In genomic region chr1:19078503-19078902, GRCh38 we compare ENCODE assay signal across 34 cellular contexts.
"Had no signal": no experiment of that assay in that cellular context is flagged by ENCODE, and none has a peak within 500 bp of the region (broad histone marks: within the 10 kb centered on the region; RNA-seq: fewer than 3 reads in every experiment).

No MANE protein-coding gene starts in this region.

- H3K27ac Mint-ChIP-seq: activated B cell treated with CpG ODN at 0.5 μM for 24 hours; activated CD4-positive, alpha-beta memory T cell treated with anti-CD3 and anti-CD28 coated beads, Interleukin-2, amount 10 ng/mL, durations not matched to agents 7 days and 5 days; activated naive CD8-positive, alpha-beta T cell treated with anti-CD3 and anti-CD28 coated beads, Interleukin-2, amount 10 ng/mL, durations not matched to agents 7 days and 5 days; activated T-cell treated with anti-CD3 and anti-CD28 coated beads, Interleukin-2, amount 50 U/mL, for 72 hours; T-helper 1 cell treated with Interleukin-12 subunit alpha and Interleukin-12 subunit beta and Interleukin-4 antibody, amounts not matched to agents 30 μg/mL and 1 μg/mL, for 36 hours; T-helper 2 cell treated with Interferon-gamma antibody and Interleukin-4, amounts not matched to agents 5 μg/mL and 100 μg/mL, for 36 hours had no signal

- H3K27me3 ChIP-seq: ascending aorta, breast epithelium, Peyer's patch, SJSA1 had no signal

- H3K4me3 ChIP-seq: ascending aorta, breast epithelium, Peyer's patch, SJSA1 had no signal

- H3K27me3 Mint-ChIP-seq: activated B cell treated with CpG ODN at 0.5 μM for 24 hours; activated CD4-positive, alpha-beta memory T cell treated with anti-CD3 and anti-CD28 coated beads, Interleukin-2, amount 10 ng/mL, durations not matched to agents 7 days and 5 days; activated naive CD8-positive, alpha-beta T cell treated with anti-CD3 and anti-CD28 coated beads, Interleukin-2, amount 10 ng/mL, durations not matched to agents 7 days and 5 days; activated T-helper 17 cell treated with anti-CD3 and anti-CD28 coated beads, Interleukin-2, amount 50 U/mL, for 72 hours had no signal

- H3K9me3 Mint-ChIP-seq: activated B cell treated with CpG ODN at 0.5 μM for 24 hours; activated CD4-positive, alpha-beta memory T cell treated with anti-CD3 and anti-CD28 coated beads, Interleukin-2, amount 10 ng/mL, durations not matched to agents 7 days and 5 days; activated naive CD8-positive, alpha-beta T cell treated with anti-CD3 and anti-CD28 coated beads, Interleukin-2, amount 10 ng/mL, durations not matched to agents 7 days and 5 days; activated T-cell treated with anti-CD3 and anti-CD28 coated beads, Interleukin-2, amount 50 U/mL, for 72 hours; activated T-helper 17 cell treated with anti-CD3 and anti-CD28 coated beads, Interleukin-2, amount 50 U/mL, for 72 hours; T-helper 1 cell treated with Interleukin-12 subunit alpha and Interleukin-12 subunit beta and Interleukin-4 antibody, amounts not matched to agents 30 μg/mL and 1 μg/mL, for 36 hours; T-helper 2 cell treated with Interferon-gamma antibody and Interleukin-4, amounts not matched to agents 5 μg/mL and 100 μg/mL, for 36 hours had no signal

- DNase-seq: activated B cell treated with CpG ODN at 0.5 μM for 24 hours; activated CD4-positive, alpha-beta memory T cell treated with anti-CD3 and anti-CD28 coated beads, Interleukin-2, amount 10 ng/mL, durations not matched to agents 7 days and 5 days; activated CD4-positive, alpha-beta T cell treated with anti-CD3 and anti-CD28 coated beads for 4 hours; activated CD4-positive, CD25-positive, alpha-beta regulatory T cell treated with anti-CD3 and anti-CD28 coated beads, Interleukin-2, amount 50 U/mL, for 72 hours; activated CD8-positive, alpha-beta memory T cell treated with anti-CD3 and anti-CD28 coated beads for 24 hours; activated effector memory CD4-positive, alpha-beta T cell treated with anti-CD3 and anti-CD28 coated beads, Interleukin-2, amount 50 U/mL, for 16 hours; activated naive CD4-positive, alpha-beta T cell; activated naive CD4-positive, alpha-beta T cell treated with anti-CD3 and anti-CD28 coated beads, Interleukin-2, amount 50 U/mL, for 16 hours; activated naive CD8-positive, alpha-beta T cell treated with anti-CD3 and anti-CD28 coated beads, Interleukin-2, amount 10 ng/mL, durations not matched to agents 7 days and 5 days; activated T-cell treated with anti-CD3 and anti-CD28 coated beads, Interleukin-2, amount 50 U/mL, for 1 hour; activated T-cell treated with anti-CD3 and anti-CD28 coated beads, Interleukin-2, amount 50 U/mL, for 72 hours; amygdala; NCI-H1092 treated with DMSO at 0.1 percent for 48 hours; NCI-H1417; NCI-H146; NCI-H187; NCI-H2029 treated with DMSO at 0.1 percent for 48 hours; NCI-H2107; NCI-H2171; NCI-H510A treated with DMSO at 0.1 percent for 48 hours; NCI-H69; NK-92 treated with Interleukin-12 subunit alpha and Interleukin-12 subunit beta, amount 100 ng/mL, for 24 hours; PC-3; Peyer's patch; RPMI8226; SHP77 treated with DMSO at 0.1 percent for 48 hours; SK-N-SH had no signal

- H3K4me2 ChIP-seq: SK-N-SH had no signal

- H3K36me3 ChIP-seq: breast epithelium had no signal

- H3K27ac ChIP-seq: ascending aorta, SJSA1 had no signal

- FAIRE-seq: TTC549 had no signal

- ATAC-seq: activated T-cell treated with anti-CD3 and anti-CD28 coated beads, Interleukin-2, amount 50 U/mL, for 72 hours; activated T-helper 17 cell treated with anti-CD3 and anti-CD28 coated beads, Interleukin-2, amount 50 U/mL, for 72 hours; PC-3 had no signal

- H3K9me3 ChIP-seq: ascending aorta, breast epithelium, Peyer's patch, SJSA1, SK-N-SH had no signal

- H3K9ac ChIP-seq: SK-N-SH had no signal

- H3K4me3 Mint-ChIP-seq: activated B cell treated with CpG ODN at 0.5 μM for 24 hours; activated CD4-positive, alpha-beta memory T cell treated with anti-CD3 and anti-CD28 coated beads, Interleukin-2, amount 10 ng/mL, durations not matched to agents 7 days and 5 days; activated naive CD8-positive, alpha-beta T cell treated with anti-CD3 and anti-CD28 coated beads, Interleukin-2, amount 10 ng/mL, durations not matched to agents 7 days and 5 days; activated T-cell treated with anti-CD3 and anti-CD28 coated beads, Interleukin-2, amount 50 U/mL, for 72 hours; activated T-helper 17 cell treated with anti-CD3 and anti-CD28 coated beads, Interleukin-2, amount 50 U/mL, for 72 hours; T-helper 1 cell treated with Interleukin-12 subunit alpha and Interleukin-12 subunit beta and Interleukin-4 antibody, amounts not matched to agents 30 μg/mL and 1 μg/mL, for 36 hours; T-helper 2 cell treated with Interferon-gamma antibody and Interleukin-4, amounts not matched to agents 5 μg/mL and 100 μg/mL, for 36 hours had no signal
